8 cellular contexts compared by ENCODE assay signal in the genomic region with DNA sequence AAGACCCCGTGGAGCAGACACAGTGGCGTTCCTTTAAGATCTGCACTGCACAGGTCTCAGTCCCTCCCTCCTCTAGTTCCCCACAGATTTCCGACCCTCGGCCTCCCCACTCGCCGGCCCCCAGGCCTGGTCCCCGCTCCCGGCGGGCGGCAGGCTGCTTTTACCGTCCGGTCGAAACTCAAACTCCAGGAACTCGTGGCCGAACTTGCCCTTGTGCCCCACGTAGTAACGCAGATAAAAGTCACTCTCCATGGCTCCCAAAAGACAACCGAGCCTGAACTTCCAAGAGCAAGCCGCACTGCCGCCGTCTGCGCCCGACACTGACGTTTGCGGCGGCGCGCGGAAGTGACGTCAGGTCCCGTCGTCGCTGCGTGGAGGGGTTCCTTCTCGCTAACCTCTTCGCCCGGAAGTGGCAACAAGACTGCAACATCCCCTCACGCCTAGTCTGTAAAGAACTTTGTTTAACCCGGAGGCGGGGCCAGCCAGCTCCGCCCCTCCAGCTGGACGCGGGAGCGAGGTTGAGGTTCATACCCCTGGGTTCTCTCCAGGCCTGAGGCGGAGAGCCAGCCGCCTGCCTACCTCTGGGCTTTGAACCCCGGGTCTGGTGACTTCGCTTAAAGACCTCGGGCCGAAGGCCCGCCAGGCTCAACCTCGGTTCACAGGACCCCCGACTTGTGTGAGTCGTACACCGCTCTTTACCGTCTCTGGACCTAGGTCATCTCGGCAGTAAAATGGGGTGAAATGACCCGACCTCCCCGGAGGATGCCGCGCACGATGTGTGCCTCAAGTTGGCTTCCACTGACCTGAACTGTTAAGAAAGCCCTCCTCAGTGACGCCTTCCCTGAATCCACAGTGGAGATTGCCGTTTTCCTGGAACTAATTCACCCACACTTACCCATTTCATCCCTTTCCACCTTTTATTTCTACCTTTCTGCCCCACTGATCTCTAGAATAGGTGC. TPM values are rescaled to one million over a fixed set of nuclear protein-coding genes. Genes with fewer than 3 reads are reported as not detected.
DNase-seq lines count a peak whose midpoint lies in the region; ATAC-seq and TF ChIP-seq lines count a peak whose summit lies in the region.

A gene (minus strand): TSS at position 322 of the 959 bp plus-strand sequence. CDS start 70 bp downstream, at position 252.

- peak within 1 kb of the TSS; percentile 89 for H3K27ac Mint-ChIP-seq in chondrocyte (ENCODE audit: unreplicated experiment)

- DNase-seq in AML-193 (lab: John Stamatoyannopoulos, UW), result peak; percentile 90 to 93
- DNase-seq in NCI-H510A treated with DMSO at 0.1 percent for 48 hours (lab: John Stamatoyannopoulos, UW), result peak; percentile 92
- DNase-seq in activated CD4-positive, alpha-beta T cell treated with anti-CD3 and anti-CD28 coated beads for 24 hours (ENCODE audit: low read depth in 2 of 2), result peak; percentile 85 to 92
- peak; percentile 95 for DNase-seq in chondrocyte (ENCODE audit: low spot score)
- peak; percentile 87 for DNase-seq in kidney epithelial cell (ENCODE audit: low read depth)
- DNase-seq in stimulated activated CD4-positive, alpha-beta T cell treated with anti-CD3 and anti-CD28 coated beads, Interleukin-15, amount 100 ng/mL, for 48 hours (ENCODE audit: low read depth in 2 of 2), result peak; percentile 89 to 94

- H3K4me3 Mint-ChIP-seq in chondrocyte (ENCODE audit: unreplicated experiment), result peak within 1 kb of the TSS; percentile 92

- no peak for TF ChIP-seq CTCF in chondrocyte (IDR thresholded peaks at IDR 0.05)
- no peak for TF ChIP-seq CTCF in kidney epithelial cell (IDR thresholded peaks at IDR 0.05; ENCODE audit: insufficient read depth, low read length, poor library complexity, severe bottlenecking)

- no peaks in the 10 kb centered on the region for H3K27me3 ChIP-seq in kidney epithelial cell (ENCODE audit: control insufficient read depth, insufficient read depth, low read length)

- peaks cover 30% of the 10 kb centered on the region for H3K4me1 Mint-ChIP-seq in chondrocyte (ENCODE audit: low read depth)

- no peaks in the 10 kb centered on the region for H3K9me3 Mint-ChIP-seq in chondrocyte (ENCODE audit: low read depth)

- TF ChIP-seq POLR2A in GM19193 (IDR thresholded peaks at IDR 0.05; ENCODE audit: extremely low read depth, insufficient read depth, insufficient read length), result peak; percentile 84

- H3K27me3 Mint-ChIP-seq in chondrocyte (ENCODE audit: low read depth), result no peaks in the 10 kb centered on the region

- no peaks in the 10 kb centered on the region for H3K36me3 Mint-ChIP-seq in chondrocyte (ENCODE audit: low read depth)

- H3K4me3 ChIP-seq in kidney epithelial cell (ENCODE audit: low read depth, low read length), result peak within 1 kb of the TSS; percentile 78

- ATAC-seq in HG03439 (IDR thresholded peaks at IDR 0.05; ENCODE audit: unreplicated experiment), result peak; percentile 97

- no peaks in the 10 kb centered on the region for H3K36me3 ChIP-seq in kidney epithelial cell (ENCODE audit: control insufficient read depth, insufficient read depth, low read length)

RNA-seq across cellular contexts. Expression of the gene that starts here (rescaled TPM):
- total RNA-seq in chondrocyte (27.2 to 32.6 TPM (median 29.0 TPM) in 3 replicates), kidney epithelial cell (28.1 and 42.4 TPM in 2 replicates)

Comparison
In these comparisons a context has a peak if more than half of its experiments do, and no peak if none do; other contexts are left out.
1. Peak in every context shown above with its lines: DNase-seq, ATAC-seq and H3K4me3 ChIP-seq.